ENCODE assay signal across 1 cellular context in the genomic region with DNA sequence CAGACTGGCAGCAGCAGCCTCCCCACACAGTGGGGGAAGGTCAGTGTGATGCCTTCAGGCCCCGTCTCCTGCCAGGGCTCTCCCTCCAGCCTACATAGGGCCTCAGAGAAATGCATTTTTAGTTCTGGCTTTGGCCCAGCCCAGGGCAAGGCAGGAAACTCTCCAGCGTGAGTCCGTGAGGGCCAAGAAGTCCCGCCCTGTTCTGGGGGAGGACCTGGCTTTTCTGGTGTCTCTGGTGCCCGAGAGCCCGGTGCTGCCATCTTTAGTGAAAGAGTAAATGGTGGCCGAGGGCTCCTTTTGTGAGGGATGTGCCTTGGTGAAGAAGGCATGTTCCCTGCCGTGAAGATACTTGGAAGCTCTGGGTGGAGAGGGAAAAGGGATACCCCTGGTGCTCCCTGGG.
A peak's percentile ranks its signal among the peaks of the same experiment; 100 is the strongest.
TF ChIP-seq lines count a peak whose summit lies in the region.

No MANE protein-coding gene starts in this region.

TF ChIP-seq in HepG2, 621 proteins besides CTCF, POLR2A, EP300 and RAD21 (continued from another document):
- TF ChIP-seq RBM22 (optimal IDR thresholded peaks at IDR 0.05; ENCODE audit: low read length) (peak; percentile 50), AGO2 (optimal IDR thresholded peaks at IDR 0.05; ENCODE audit: low read depth, low read length) (peak; percentile 43), ZNF549 (CRISPR knock-in tag; IDR thresholded peaks at IDR 0.05) (no peak)
